ENCODE assay signal across 9 cellular contexts in genomic region chr6:168490757-168491156, GRCh38. TPM values are rescaled to one million over a fixed set of nuclear protein-coding genes. Genes with fewer than 3 reads are reported as not detected.
"Had no signal": no experiment of that assay in that cellular context is flagged by ENCODE, and none has a peak within 500 bp of the region (broad histone marks: within the 10 kb centered on the region; RNA-seq: fewer than 3 reads in every experiment).

No MANE protein-coding gene starts in this region.

- H3K27ac ChIP-seq: HL-60 had no signal

- H3K4me3 ChIP-seq: K562 had no signal

- DNase-seq: IMR-90, KBM-7, KG1 had no signal

- ATAC-seq: HepG2, K562 had no signal

RNA-seq across cellular contexts. Expression of gene SMOC2, which starts 49.8 kb away (rescaled TPM):
- total RNA-seq: HepG2, HT-29, HT1080, IMR-90 had no signal
- polyA plus RNA-seq: HepG2, IgD-negative memory B cell, IMR-90 had no signal
